ENCODE assay signal across 8 cellular contexts in genomic region chr1:25430666-25431494, GRCh38. TPM values are rescaled to one million over a fixed set of nuclear protein-coding genes. Genes with fewer than 3 reads are reported as not detected.
DNase-seq lines count a peak whose midpoint lies in the region; ATAC-seq, FAIRE-seq and TF ChIP-seq lines count a peak whose summit lies in the region.

TSS of gene MACO1 (plus strand) at chr1:25430897. CDS start at chr1:25431099, 202 bp downstream.

- H3K4me1 ChIP-seq in small intestine (ENCODE audit: control insufficient read depth in 2 of 2, insufficient read depth in 1 of 2, low read depth in 1 of 2, low read length in 1 of 2), result peaks cover 4 to 11% of the 10 kb centered on the region in 2 donors

- no peak for TF ChIP-seq CTCF in AG04450 (IDR thresholded peaks at IDR 0.05; ENCODE audit: low read depth, low read length)

- POLR2A ChIA-PET in AG04450 (lab: Yijun Ruan, JAX), result interaction anchor here (0.6 to 1.1 kb wide), 5 partner anchors 37 to 199 kb away, joined by 3 to 8 read pairs (median 5); partner anchors contain the start of genes RSRP1 and SYF2

- no peaks in the 10 kb centered on the region for H3K9me3 ChIP-seq in AG04450 (ENCODE audit: control insufficient read depth, insufficient read depth, low read length)
- H3K9me3 ChIP-seq in small intestine (ENCODE audit: control insufficient read depth, low read depth), result no peaks in the 10 kb centered on the region

- peak; percentile 19 for FAIRE-seq in small intestine (lab: Jason Lieb, UNC)

- H3K4me3 ChIP-seq in AG04450 (ENCODE audit: low read depth, low read length) (peak within 1 kb of the TSS; percentile 86), small intestine (ENCODE audit: low read depth in 1 of 2, low read length in 2 of 2) (peak within 1 kb of the TSS; percentile 96 to 98)

- WGBS in small intestine, 3 donors, result 0 to 1% (median 0%) methylated on average over 53 to 95 of the region's 95 CpGs

- DNase-seq in AG04450 (ENCODE audit: low read depth, low spot score) (peak; percentile 89), NCI-H345 treated with DMSO at 0.1 percent for 48 hours (lab: John Stamatoyannopoulos, UW; ENCODE audit: unreplicated experiment) (peak; percentile 95), caudate nucleus (lab: John Stamatoyannopoulos, UW) (peak; percentile 55 to 99 (median 97)), iPS-NIHi7 (ENCODE audit: extremely low spot score) (peak; percentile 97), small intestine (peak; percentile 98)
- peak; percentile 86 to 94 (median 91) for DNase-seq in activated CD4-positive, CD25-positive, alpha-beta regulatory T cell (lab: John Stamatoyannopoulos, UW)

- peak within 1 kb of the TSS; percentile 58 for H3K27ac ChIP-seq in AG04450 (ENCODE audit: low read depth, low read length)
- H3K27ac ChIP-seq in caudate nucleus (ENCODE audit: low read depth, low read length), result peak within 1 kb of the TSS; percentile 99
- H3K27ac ChIP-seq in small intestine (ENCODE audit: low read depth in 1 of 2, low read length in 1 of 2), result peak within 1 kb of the TSS; percentile 86 to 99

- H3K36me3 ChIP-seq in small intestine (ENCODE audit: control insufficient read depth in 2 of 2, insufficient read depth in 2 of 2, low read length in 2 of 2), result no peaks in the 10 kb centered on the region

- H3K27me3 ChIP-seq in AG04450 (ENCODE audit: control insufficient read depth, insufficient read depth, low read length) (no peaks in the 10 kb centered on the region), small intestine (ENCODE audit: control insufficient read depth in 2 of 2, insufficient read depth in 2 of 2, low read length in 2 of 2) (no peaks in the 10 kb centered on the region)

- CTCF ChIA-PET in AG04450 (lab: Charles Lee), result interaction anchor here (0.9 to 1.4 kb wide), 2 partner anchors 56 to 92 kb away, joined by 3 to 4 read pairs; no protein-coding TSS in a partner anchor

- peak; percentile 85 for ATAC-seq in GM19023 (IDR thresholded peaks at IDR 0.05; ENCODE audit: unreplicated experiment)
- ATAC-seq in HG03280 (IDR thresholded peaks at IDR 0.05; ENCODE audit: unreplicated experiment), result peak; percentile 88

RNA-seq across cellular contexts. Expression of gene MACO1, which starts in this region (rescaled TPM):
- polyA plus RNA-seq in AG04450 (2011; rRNA removed) (11.6 and 16.7 TPM in 2 replicates), small intestine (10 to 100 TPM in 1 of 3 donors, 1 to 10 TPM in 2; 8.1 to 11.2 (median 8.3) TPM)
- polyA minus RNA-seq in AG04450 (2011; rRNA and poly(A)+ RNA removed), result 7.8 and 10.5 TPM in 2 replicates

Comparison
In these comparisons a context has a peak if more than half of its experiments do, and no peak if none do; other contexts are left out.
1. Peak in every context shown above with its lines: DNase-seq, ATAC-seq, H3K4me3 ChIP-seq and H3K27ac ChIP-seq.